In the genomic region with DNA sequence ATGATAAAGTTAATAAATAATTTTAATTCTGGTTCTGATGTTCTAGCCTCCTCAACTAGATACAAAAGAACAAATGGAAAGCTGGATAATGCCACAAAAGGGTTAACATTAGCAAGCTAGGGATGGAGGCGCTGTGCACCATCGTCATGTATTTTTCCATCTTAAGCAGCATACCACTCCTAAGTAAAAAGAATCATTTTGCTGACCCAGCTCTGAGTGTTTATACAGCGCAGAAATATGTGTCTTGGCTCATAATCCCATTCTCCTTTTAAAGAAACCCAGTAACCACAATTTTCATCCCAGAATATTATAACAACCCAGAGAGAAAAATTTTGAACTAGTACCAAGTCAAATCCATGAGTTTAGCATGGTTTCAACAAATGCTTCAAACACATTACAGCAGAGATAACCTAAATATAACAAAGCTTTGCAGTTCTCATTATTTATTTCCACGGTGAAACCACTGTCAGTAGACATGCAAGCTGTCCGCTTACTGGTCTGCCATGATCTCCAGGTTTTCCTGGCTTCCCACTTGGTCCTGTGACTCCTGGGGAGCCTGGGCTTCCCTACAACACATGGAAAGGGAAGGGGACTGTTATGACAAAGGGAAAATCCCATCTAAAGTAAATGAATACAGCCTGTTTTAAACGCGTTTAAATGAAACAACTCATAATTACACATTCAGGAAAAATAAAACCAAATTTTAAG, we compare ENCODE assay signal across 15 cellular contexts.
DNase-seq lines count a peak whose midpoint lies in the region; TF ChIP-seq lines count a peak whose summit lies in the region.
"Had no signal": no experiment of that assay in that cellular context is flagged by ENCODE, and none has a peak within 500 bp of the region (broad histone marks: within the 10 kb centered on the region; RNA-seq: fewer than 3 reads in every experiment).

No MANE protein-coding gene starts in this region.

- peaks cover 0 to under 1% of the 10 kb centered on the region in 2 donors for H3K36me3 ChIP-seq in ascending aorta
- H3K36me3 ChIP-seq: adrenal gland had no signal

- intact Hi-C loops in ascending aorta (cut with DNase I) = loop anchor here (5.0 to 10.0 kb wide), 2 partner anchors 108 to 160 kb away; no protein-coding TSS in a partner anchor

- peak; percentile 18 for DNase-seq in ELR (ENCODE audit: low read depth)
- DNase-seq in ascending aorta (ENCODE audit: low spot score in 2 of 2) = no peak
- DNase-seq in hepatic stellate cell (ENCODE audit: low spot score) = peak; percentile 72
- peak; percentile 83 for DNase-seq in smooth muscle cell of the brain vasculature (ENCODE audit: low read depth, low spot score)
- no peak for DNase-seq in DMS79 treated with DMSO at 0.1 percent for 48 hours (lab: John Stamatoyannopoulos, UW)
- DNase-seq in stimulated activated CD4-positive, alpha-beta T cell treated with anti-CD3 and anti-CD28 coated beads, Interleukin-4, amount 100 ng/mL, for 1 hour = no peak
- no peak for DNase-seq in stimulated activated CD4-positive, alpha-beta T cell treated with anti-CD3 and anti-CD28 coated beads, Interleukin-15, amount 100 ng/mL, for 24 hours
- DNase-seq in NCI-H2171 treated with DMSO at 0.1 percent for 48 hours (lab: John Stamatoyannopoulos, UW) = no peak
- DNase-seq: activated CD4-positive, CD25-positive, alpha-beta regulatory T cell; adrenal gland; CD8-positive, alpha-beta T cell; endodermal cell; KG1; NCI-H748 treated with DMSO at 0.1 percent for 48 hours; SJCRH30 had no signal

- no peaks in the 10 kb centered on the region for H3K27me3 ChIP-seq in ascending aorta
- H3K27me3 ChIP-seq: adrenal gland, SJCRH30 had no signal

- H3K4me1 ChIP-seq in ascending aorta = peaks cover 3 to 15% of the 10 kb centered on the region in 2 donors
- H3K4me1 ChIP-seq: SJCRH30 had no signal

- H3K9me3 ChIP-seq in ascending aorta = no peaks in the 10 kb centered on the region
- H3K9me3 ChIP-seq: adrenal gland, SJCRH30 had no signal

- peak overlapping the region; percentile 37 to 51 for H3K27ac ChIP-seq in ascending aorta
- H3K27ac ChIP-seq: adrenal gland, SJCRH30 had no signal

- H3K4me3 ChIP-seq in ascending aorta = no peak overlapping the region
- H3K4me3 ChIP-seq: adrenal gland, SJCRH30 had no signal

- no peak for TF ChIP-seq CTCF in ascending aorta (IDR thresholded peaks at IDR 0.05)

Comparison
In these comparisons a context has a peak if more than half of its experiments do, and no peak if none do; other contexts are left out.
1. DNase-seq: peak in ELR (single experiment), hepatic stellate cell (single experiment) and smooth muscle cell of the brain vasculature (single experiment); none in ascending aorta (0 of 2), DMS79 treated with DMSO at 0.1 percent for 48 hours (single experiment), stimulated activated CD4-positive, alpha-beta T cell treated with anti-CD3 and anti-CD28 coated beads, Interleukin-4, amount 100 ng/mL, for 1 hour (single experiment), stimulated activated CD4-positive, alpha-beta T cell treated with anti-CD3 and anti-CD28 coated beads, Interleukin-15, amount 100 ng/mL, for 24 hours (single experiment) and NCI-H2171 treated with DMSO at 0.1 percent for 48 hours (single experiment).